ENCODE assay signal across 8 cellular contexts in the genomic region with DNA sequence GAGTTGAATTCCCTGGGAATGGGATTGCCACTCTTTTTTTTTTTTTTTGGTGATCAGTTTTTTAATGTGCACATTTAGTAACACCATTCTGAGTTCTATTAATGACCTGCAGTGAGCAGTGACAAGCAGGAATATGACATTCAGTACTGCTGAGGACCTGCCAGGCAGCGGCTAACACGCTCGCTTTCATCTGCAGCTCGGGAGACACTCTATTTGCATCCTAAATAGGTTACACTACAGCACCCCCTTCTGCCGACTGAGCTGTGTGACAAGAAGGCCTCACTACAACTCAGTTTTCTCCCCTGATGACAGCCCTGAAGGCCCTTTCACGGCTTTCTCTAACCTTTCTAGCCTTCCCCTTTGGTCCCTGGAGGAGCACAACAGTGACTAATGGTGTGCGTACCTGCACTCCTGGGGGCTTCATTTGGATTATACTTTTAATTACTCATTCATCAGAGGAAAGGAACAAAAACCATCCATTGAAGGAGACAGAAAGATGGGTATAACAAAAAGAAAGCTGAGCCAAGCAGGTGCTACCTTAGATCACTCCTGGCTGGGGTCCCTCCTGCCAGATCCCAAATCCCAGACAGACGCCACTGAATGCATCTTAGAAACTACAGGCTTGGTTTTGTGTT.
DNase-seq lines count a peak whose midpoint lies in the region; ATAC-seq and TF ChIP-seq lines count a peak whose summit lies in the region.

No MANE protein-coding gene starts in this region.

- 37 to 40% (median 39%) methylated on average over 8 of the region's 8 CpGs for WGBS in ovary, 3 donors

- no peaks in the 10 kb centered on the region for H3K4me1 Mint-ChIP-seq in activated CD4-positive, alpha-beta T cell treated with anti-CD3 and anti-CD28 coated beads, Interleukin-2, amount 10 ng/mL, durations not matched to agents 24 days and 14 days

- no peak overlapping the region for H3K27ac ChIP-seq in ovary

- intact Hi-C loops in activated CD4-positive, alpha-beta T cell treated with anti-CD3 and anti-CD28 coated beads, Interleukin-2, amount 10 ng/mL, durations not matched to agents 24 days and 14 days (cut with micrococcal nuclease), result no loop called here
- intact Hi-C loops in ovary (cut with DNase I), result loop anchor here in 1 of 4 donors (5.0 to 10.0 kb wide), 2 partner anchors 269 to 901 kb away; partner anchors contain the start of gene ZNF503

- TF ChIP-seq CTCF in ovary (IDR thresholded peaks at IDR 0.05) (peak; percentile 9 to 52 (median 40)), GM13976 (IDR thresholded peaks at IDR 0.05; ENCODE audit: borderline replicate concordance, control extremely low read depth, extremely low read depth, insufficient read depth, missing control alignments) (no peak)

- H3K4me3 ChIP-seq in ovary, result no peak overlapping the region

- H3K9me3 ChIP-seq in ovary, result no peaks in the 10 kb centered on the region

- no peak for TF ChIP-seq POLR2A in ovary (IDR thresholded peaks at IDR 0.05)

- no peaks in the 10 kb centered on the region for H3K9me3 Mint-ChIP-seq in activated CD4-positive, alpha-beta T cell treated with anti-CD3 and anti-CD28 coated beads, Interleukin-2, amount 10 ng/mL, durations not matched to agents 24 days and 14 days

- peak; percentile 53 for DNase-seq in ELR (ENCODE audit: low read depth)
- peak; percentile 78 for DNase-seq in NCI-H2107 treated with DMSO at 0.1 percent for 48 hours (lab: John Stamatoyannopoulos, UW; ENCODE audit: unreplicated experiment)
- DNase-seq in activated CD4-positive, alpha-beta T cell treated with anti-CD3 and anti-CD28 coated beads, Interleukin-2, amount 10 ng/mL, durations not matched to agents 24 days and 14 days, result peak; percentile 57
- peak; percentile 68 for DNase-seq in globus pallidus (ENCODE audit: low spot score)
- peak; percentile 66 to 83 (median 77) for DNase-seq in ovary
- no peak for DNase-seq in GM13976 (ENCODE audit: low spot score)
- no peak for DNase-seq in GF-D8 (lab: John Stamatoyannopoulos, UW)

- H3K4me3 Mint-ChIP-seq in activated CD4-positive, alpha-beta T cell treated with anti-CD3 and anti-CD28 coated beads, Interleukin-2, amount 10 ng/mL, durations not matched to agents 24 days and 14 days, result no peak overlapping the region

- H3K27ac Mint-ChIP-seq in activated CD4-positive, alpha-beta T cell treated with anti-CD3 and anti-CD28 coated beads, Interleukin-2, amount 10 ng/mL, durations not matched to agents 24 days and 14 days, result no peak overlapping the region

- peak; percentile 43 for ATAC-seq in HG02610 (IDR thresholded peaks at IDR 0.05; ENCODE audit: unreplicated experiment)

- peaks cover 5% of the 10 kb centered on the region for H3K4me1 ChIP-seq in ovary (ENCODE audit: insufficient read depth)

- no peaks in the 10 kb centered on the region for H3K27me3 ChIP-seq in ovary

- TF ChIP-seq EP300 in ovary (IDR thresholded peaks at IDR 0.05), result no peak

- no peaks in the 10 kb centered on the region for H3K36me3 Mint-ChIP-seq in activated CD4-positive, alpha-beta T cell treated with anti-CD3 and anti-CD28 coated beads, Interleukin-2, amount 10 ng/mL, durations not matched to agents 24 days and 14 days (ENCODE audit: low read depth)

- in situ Hi-C loops in GM13976 (cut with MboI; ENCODE audit: low sequenced_read_pairs, unreplicated experiment), result no loop called here

- H3K36me3 ChIP-seq in ovary, result no peaks in the 10 kb centered on the region

- H3K27me3 Mint-ChIP-seq in activated CD4-positive, alpha-beta T cell treated with anti-CD3 and anti-CD28 coated beads, Interleukin-2, amount 10 ng/mL, durations not matched to agents 24 days and 14 days, result no peaks in the 10 kb centered on the region

Comparison
In these comparisons a context has a peak if more than half of its experiments do, and no peak if none do; other contexts are left out.
1. DNase-seq: peak in ELR (single experiment), NCI-H2107 treated with DMSO at 0.1 percent for 48 hours (single experiment), activated CD4-positive, alpha-beta T cell treated with anti-CD3 and anti-CD28 coated beads, Interleukin-2, amount 10 ng/mL, durations not matched to agents 24 days and 14 days (single experiment), globus pallidus (single experiment) and ovary (5 of 5); none in GM13976 (single experiment) and GF-D8 (single experiment).